8 cellular contexts compared by ENCODE assay signal in the genomic region with DNA sequence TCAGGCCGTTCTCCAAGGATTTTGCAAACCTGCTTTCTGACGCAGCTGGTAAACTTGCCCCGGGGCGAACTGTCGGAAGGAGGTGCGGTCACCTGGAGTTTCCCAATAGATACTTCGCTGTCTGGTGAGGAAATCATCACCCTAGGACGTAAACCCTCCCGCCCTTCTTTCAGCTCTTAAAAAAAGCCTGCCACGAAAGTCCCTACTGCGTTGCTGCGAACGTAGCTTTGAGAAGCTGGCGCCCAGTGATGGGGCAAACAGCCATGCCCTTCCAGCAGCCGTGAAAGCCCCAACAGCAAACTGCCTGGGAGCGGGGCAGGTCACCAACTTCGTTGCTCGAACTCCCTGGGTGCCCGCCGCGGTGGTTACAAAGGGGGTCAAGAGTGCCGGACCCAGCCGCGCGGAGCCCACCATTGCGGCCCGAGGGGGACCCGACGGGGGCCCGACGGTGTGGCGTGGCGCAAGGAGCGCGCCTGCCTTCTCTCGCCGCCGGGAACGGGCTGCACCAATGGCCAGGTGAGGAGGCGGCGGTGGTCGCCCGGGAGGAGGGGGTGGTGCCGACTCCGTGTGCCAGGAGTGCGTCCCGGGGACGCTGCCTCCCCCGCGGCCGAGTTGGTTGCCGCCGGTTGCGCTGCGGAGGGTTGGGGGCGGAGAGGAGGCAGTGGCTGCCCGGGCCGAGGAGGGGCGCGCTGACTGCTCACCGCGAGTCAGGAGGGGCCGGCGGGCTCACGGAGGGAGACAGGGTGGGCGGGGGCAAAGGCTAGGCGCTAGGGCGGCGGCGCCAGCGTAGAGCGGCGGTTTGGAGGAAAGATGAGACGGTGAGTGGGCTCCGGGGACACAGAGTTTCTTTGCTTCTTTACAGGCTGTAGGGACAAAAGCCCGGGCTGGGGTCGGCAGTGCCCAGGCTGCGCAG. TPM values are rescaled to one million over a fixed set of nuclear protein-coding genes. Genes with fewer than 3 reads are reported as not detected.
DNase-seq lines count a peak whose midpoint lies in the region; ATAC-seq lines count a peak whose summit lies in the region.

A gene (plus strand): TSS at position 205 of the 913 bp plus-strand sequence. CDS start 24,813 bp downstream, outside the sequence.

- H3K4me3 Mint-ChIP-seq in T-helper 2 cell treated with Interferon-gamma antibody and Interleukin-4, amounts not matched to agents 5 μg/mL and 100 μg/mL, for 36 hours, result peak within 1 kb of the TSS; percentile 91

- peaks cover 76% of the 10 kb centered on the region for H3K27me3 Mint-ChIP-seq in T-helper 2 cell treated with Interferon-gamma antibody and Interleukin-4, amounts not matched to agents 5 μg/mL and 100 μg/mL, for 36 hours (ENCODE audit: low read depth)

- H3K36me3 Mint-ChIP-seq in T-helper 2 cell treated with Interferon-gamma antibody and Interleukin-4, amounts not matched to agents 5 μg/mL and 100 μg/mL, for 36 hours (ENCODE audit: low read depth), result no peaks in the 10 kb centered on the region

- no peak for ATAC-seq in HG03520 (IDR thresholded peaks at IDR 0.05; ENCODE audit: unreplicated experiment)

- H3K4me3 ChIP-seq in iPS DF 6.9 (ENCODE audit: low read length), result peak within 1 kb of the TSS; percentile 68; the same call in 1 of the 2 replicates
- peak within 1 kb of the TSS; percentile 72 for H3K4me3 ChIP-seq in skeletal muscle satellite cell (ENCODE audit: low read length)

- peak within 1 kb of the TSS; percentile 94 for H3K4me2 ChIP-seq in skeletal muscle satellite cell (ENCODE audit: low read length)

- H3K27ac Mint-ChIP-seq in T-helper 2 cell treated with Interferon-gamma antibody and Interleukin-4, amounts not matched to agents 5 μg/mL and 100 μg/mL, for 36 hours, result peak within 1 kb of the TSS; percentile 62

- peaks cover 15% of the 10 kb centered on the region for H3K4me1 Mint-ChIP-seq in T-helper 2 cell treated with Interferon-gamma antibody and Interleukin-4, amounts not matched to agents 5 μg/mL and 100 μg/mL, for 36 hours (ENCODE audit: low read depth)

- WGBS in iPS DF 6.9 (ENCODE audit: insufficient coverage, insufficient read length), result no CpG with 5 or more reads among the region's 78 CpGs

- H3K9me3 Mint-ChIP-seq in T-helper 2 cell treated with Interferon-gamma antibody and Interleukin-4, amounts not matched to agents 5 μg/mL and 100 μg/mL, for 36 hours, result no peaks in the 10 kb centered on the region

- H3K9ac ChIP-seq in skeletal muscle satellite cell (ENCODE audit: low read depth, low read length), result peak within 1 kb of the TSS; percentile 93

- peak; percentile 29 for DNase-seq in NCI-H2029 (lab: John Stamatoyannopoulos, UW)
- no peak for DNase-seq in NCI-H2029 treated with DMSO at 0.1 percent for 48 hours (lab: John Stamatoyannopoulos, UW)
- DNase-seq in T-helper 2 cell treated with Interferon-gamma antibody and Interleukin-4, amounts not matched to agents 5 μg/mL and 100 μg/mL, for 36 hours (ENCODE audit: low spot score), result peak; percentile 40
- DNase-seq in astrocyte of the hippocampus (ENCODE audit: low read depth, low spot score), result peak; percentile 96
- DNase-seq in iPS DF 6.9 (ENCODE audit: low read depth, low spot score), result no peak

- H3K27ac ChIP-seq in KOPT-K1 (ENCODE audit: low read depth, low read length, poor library complexity, severe bottlenecking) (peak within 1 kb of the TSS; percentile 59), iPS DF 6.9 (ENCODE audit: low read length) (no peak within 1 kb of the TSS)

- no peaks in the 10 kb centered on the region for H3K36me3 ChIP-seq in KOPT-K1 (ENCODE audit: insufficient read depth, low read length)
- H3K36me3 ChIP-seq in iPS DF 6.9 (ENCODE audit: control insufficient read depth, insufficient read depth, low read length), result no peaks in the 10 kb centered on the region
- H3K36me3 ChIP-seq in skeletal muscle satellite cell (ENCODE audit: insufficient read depth, low read length), result no peaks in the 10 kb centered on the region

- no peaks in the 10 kb centered on the region; the same call in 1 of the 2 replicates for H3K27me3 ChIP-seq in iPS DF 6.9 (ENCODE audit: control insufficient read depth, insufficient read depth, low read length)
- H3K27me3 ChIP-seq in skeletal muscle satellite cell (ENCODE audit: control insufficient read depth, insufficient read depth, low read length), result no peaks in the 10 kb centered on the region

- H3K9me3 ChIP-seq in KOPT-K1 (ENCODE audit: insufficient read depth, low read length, poor library complexity, severe bottlenecking) (no peaks in the 10 kb centered on the region), iPS DF 6.9 (ENCODE audit: control insufficient read depth, insufficient read depth, low read length) (no peaks in the 10 kb centered on the region), skeletal muscle satellite cell (replicated peaks; ENCODE audit: low read length) (no peaks in the 10 kb centered on the region)

- H3K4me1 ChIP-seq in iPS DF 6.9 (ENCODE audit: control insufficient read depth, insufficient read depth, low read length) (peaks cover 4% of the 10 kb centered on the region; the same call in 1 of the 2 replicates), skeletal muscle satellite cell (ENCODE audit: control insufficient read depth, insufficient read depth, low read length) (peaks cover 39% of the 10 kb centered on the region)

RNA-seq across cellular contexts. Expression of the gene that starts here (rescaled TPM):
- total RNA-seq in skeletal muscle satellite cell (2012; rRNA removed), result 31.7 and 36.0 TPM in 2 replicates

Comparison
In these comparisons a context has a peak if more than half of its experiments do, and no peak if none do; other contexts are left out.
1. DNase-seq: peak in NCI-H2029 (single experiment), T-helper 2 cell treated with Interferon-gamma antibody and Interleukin-4, amounts not matched to agents 5 μg/mL and 100 μg/mL, for 36 hours (single experiment) and astrocyte of the hippocampus (single experiment); none in NCI-H2029 treated with DMSO at 0.1 percent for 48 hours (single experiment) and iPS DF 6.9 (single experiment).